In genomic region chr13:44436589-44437337, GRCh38 we compare ENCODE assay signal across 8 cellular contexts.
DNase-seq lines count a peak whose midpoint lies in the region; ATAC-seq and TF ChIP-seq lines count a peak whose summit lies in the region.

No MANE protein-coding gene starts in this region.

- H3K9me3 Mint-ChIP-seq in CD8-positive, alpha-beta memory T cell = no peaks in the 10 kb centered on the region
- no peaks in the 10 kb centered on the region for H3K9me3 Mint-ChIP-seq in activated T-helper 1 cell treated with anti-CD3 and anti-CD28 coated beads, Interleukin-12 subunit alpha, Interleukin-12 subunit beta, Interleukin-2, Interleukin-4 antibody, amounts not matched to agents 30 ng/mL and 10 ng/mL and 1 ng/mL, durations not matched to agents 14 hours and 24 hours and 36 hours

- H3K27me3 Mint-ChIP-seq in CD8-positive, alpha-beta memory T cell = peaks cover 7 to 9% of the 10 kb centered on the region in 2 donors
- H3K27me3 Mint-ChIP-seq in activated T-helper 1 cell treated with anti-CD3 and anti-CD28 coated beads, Interleukin-12 subunit alpha, Interleukin-12 subunit beta, Interleukin-2, Interleukin-4 antibody, amounts not matched to agents 30 ng/mL and 10 ng/mL and 1 ng/mL, durations not matched to agents 14 hours and 24 hours and 36 hours (ENCODE audit: insufficient read depth) = peaks cover 55% of the 10 kb centered on the region

- CTCF ChIA-PET in CD8-positive, alpha-beta memory T cell (lab: Charles Lee) = interaction anchor here (1.1 to 3.5 kb wide), 8 partner anchors 241 to 557 kb away, joined by 3 to 21 read pairs (median 6); partner anchors contain the start of genes CCDC122 and LACC1

- DNase-seq in CD8-positive, alpha-beta memory T cell = peak in 4 of 5 donors; percentile 32 to 62 (median 36)
- DNase-seq in Jurkat, Clone E6-1 (ENCODE audit: low read depth, low spot score) = peak; percentile 67
- peak; percentile 46 for DNase-seq in OCI-M2 (lab: John Stamatoyannopoulos, UW; ENCODE audit: unreplicated experiment)
- DNase-seq in activated T-helper 1 cell treated with anti-CD3 and anti-CD28 coated beads, Interleukin-12 subunit alpha, Interleukin-12 subunit beta, Interleukin-2, Interleukin-4 antibody, amounts not matched to agents 30 ng/mL and 10 ng/mL and 1 ng/mL, durations not matched to agents 14 hours and 24 hours and 36 hours (ENCODE audit: low spot score) = peak; percentile 9
- DNase-seq in esophagus muscularis mucosa (ENCODE audit: extremely low spot score) = peak; percentile 99
- peak; percentile 90 for DNase-seq in middle frontal gyrus (ENCODE audit: extremely low spot score, low spot score)
- DNase-seq in stimulated activated CD8-positive, alpha-beta memory T cell treated with anti-CD3 and anti-CD28 coated beads, Interleukin-7, amount 100 ng/mL, for 48 hours (ENCODE audit: extremely low read depth in 1 of 2, low read depth in 1 of 2) = peak; percentile 11 to 20

- peak overlapping the region; percentile 75 to 94 (median 87) for H3K4me3 Mint-ChIP-seq in CD8-positive, alpha-beta memory T cell
- H3K4me3 Mint-ChIP-seq in activated T-helper 1 cell treated with anti-CD3 and anti-CD28 coated beads, Interleukin-12 subunit alpha, Interleukin-12 subunit beta, Interleukin-2, Interleukin-4 antibody, amounts not matched to agents 30 ng/mL and 10 ng/mL and 1 ng/mL, durations not matched to agents 14 hours and 24 hours and 36 hours = peak overlapping the region; percentile 83

- WGBS in esophagus muscularis mucosa = under 1% methylated on average over 28 of the region's 38 CpGs

- peaks cover 7% of the 10 kb centered on the region for H3K27me3 ChIP-seq in CD8-positive, alpha-beta memory T cell (ENCODE audit: insufficient read depth, low read length, poor library complexity, severe bottlenecking)
- H3K27me3 ChIP-seq in esophagus muscularis mucosa = no peaks in the 10 kb centered on the region

- peak; percentile 95 for TF ChIP-seq POLR2A in esophagus muscularis mucosa (IDR thresholded peaks at IDR 0.05; ENCODE audit: low read depth)

- peak overlapping the region; percentile 40 to 87 (median 70) for H3K27ac Mint-ChIP-seq in CD8-positive, alpha-beta memory T cell
- no peak overlapping the region for H3K27ac Mint-ChIP-seq in activated T-helper 1 cell treated with anti-CD3 and anti-CD28 coated beads, Interleukin-12 subunit alpha, Interleukin-12 subunit beta, Interleukin-2, Interleukin-4 antibody, amounts not matched to agents 30 ng/mL and 10 ng/mL and 1 ng/mL, durations not matched to agents 14 hours and 24 hours and 36 hours

- no peak for TF ChIP-seq CTCF in esophagus muscularis mucosa (IDR thresholded peaks at IDR 0.05)

- H3K4me1 Mint-ChIP-seq in CD8-positive, alpha-beta memory T cell = peaks cover 29 to 37% (median 31%) of the 10 kb centered on the region in 3 donors
- H3K4me1 Mint-ChIP-seq in activated T-helper 1 cell treated with anti-CD3 and anti-CD28 coated beads, Interleukin-12 subunit alpha, Interleukin-12 subunit beta, Interleukin-2, Interleukin-4 antibody, amounts not matched to agents 30 ng/mL and 10 ng/mL and 1 ng/mL, durations not matched to agents 14 hours and 24 hours and 36 hours (ENCODE audit: low read depth) = peaks cover 17% of the 10 kb centered on the region

- H3K36me3 ChIP-seq in CD8-positive, alpha-beta memory T cell (ENCODE audit: insufficient read depth, low read length) = no peaks in the 10 kb centered on the region
- peaks cover 6 to 25% (median 17%) of the 10 kb centered on the region in 4 donors for H3K36me3 ChIP-seq in esophagus muscularis mucosa

- no peak for ATAC-seq in HG03095 (IDR thresholded peaks at IDR 0.05; ENCODE audit: unreplicated experiment)

- H3K36me3 Mint-ChIP-seq in CD8-positive, alpha-beta memory T cell = peaks cover 0 to 10% (median 0%) of the 10 kb centered on the region in 3 donors
- H3K36me3 Mint-ChIP-seq in activated T-helper 1 cell treated with anti-CD3 and anti-CD28 coated beads, Interleukin-12 subunit alpha, Interleukin-12 subunit beta, Interleukin-2, Interleukin-4 antibody, amounts not matched to agents 30 ng/mL and 10 ng/mL and 1 ng/mL, durations not matched to agents 14 hours and 24 hours and 36 hours (ENCODE audit: low read depth) = peaks cover 2% of the 10 kb centered on the region

- H3K4me1 ChIP-seq in CD8-positive, alpha-beta memory T cell (ENCODE audit: insufficient read depth, low read length) = peaks cover 22% of the 10 kb centered on the region
- peaks cover 20 to 49% (median 44%) of the 10 kb centered on the region in 4 donors for H3K4me1 ChIP-seq in esophagus muscularis mucosa

- peak overlapping the region; percentile 71 for H3K27ac ChIP-seq in CD8-positive, alpha-beta memory T cell (ENCODE audit: low read depth, low read length)
- peak overlapping the region; percentile 84 to 92 (median 90) for H3K27ac ChIP-seq in esophagus muscularis mucosa (replicated peaks in 1 of 4)

- POLR2A ChIA-PET in CD8-positive, alpha-beta memory T cell (lab: Charles Lee) = interaction anchor here (0.6 kb wide), 2 partner anchors 54 to 1416 kb away, joined by 3 read pairs; no protein-coding TSS in a partner anchor

- intact Hi-C loops in activated T-helper 1 cell treated with anti-CD3 and anti-CD28 coated beads, Interleukin-12 subunit alpha, Interleukin-12 subunit beta, Interleukin-2, Interleukin-4 antibody, amounts not matched to agents 30 ng/mL and 10 ng/mL and 1 ng/mL, durations not matched to agents 14 hours and 24 hours and 36 hours (cut with micrococcal nuclease) = loop anchor here (1.0 to 2.0 kb wide), 2 partner anchors 142 to 294 kb away; no protein-coding TSS in a partner anchor
- intact Hi-C loops in esophagus muscularis mucosa (cut with DNase I) = no loop called here

- peak overlapping the region; percentile 76 for H3K4me3 ChIP-seq in CD8-positive, alpha-beta memory T cell (ENCODE audit: low read length)
- peak overlapping the region; percentile 70 for H3K4me3 ChIP-seq in Jurkat, Clone E6-1 (ENCODE audit: low read length)
- H3K4me3 ChIP-seq in esophagus muscularis mucosa = peak overlapping the region; percentile 61 to 86 (median 82)

- TF ChIP-seq EP300 in esophagus muscularis mucosa (IDR thresholded peaks at IDR 0.05) = no peak

- no peaks in the 10 kb centered on the region for H3K9me3 ChIP-seq in CD8-positive, alpha-beta memory T cell (ENCODE audit: low read length)
- no peaks in the 10 kb centered on the region for H3K9me3 ChIP-seq in esophagus muscularis mucosa

Comparison
In these comparisons a context has a peak if more than half of its experiments do, and no peak if none do; other contexts are left out.
1. DNase-seq: peak in every context shown above with its lines; median percentile 99 in esophagus muscularis mucosa; 90 in middle frontal gyrus; 67 in Jurkat, Clone E6-1; 46 in OCI-M2; 36 in CD8-positive, alpha-beta memory T cell; 16 in stimulated activated CD8-positive, alpha-beta memory T cell treated with anti-CD3 and anti-CD28 coated beads, Interleukin-7, amount 100 ng/mL, for 48 hours; 9 in activated T-helper 1 cell treated with anti-CD3 and anti-CD28 coated beads, Interleukin-12 subunit alpha, Interleukin-12 subunit beta, Interleukin-2, Interleukin-4 antibody, amounts not matched to agents 30 ng/mL and 10 ng/mL and 1 ng/mL, durations not matched to agents 14 hours and 24 hours and 36 hours.